ENCODE assay signal across 18 cellular contexts in genomic region chr6:43989556-43990248, GRCh38.
DNase-seq lines count a peak whose midpoint lies in the region; ATAC-seq, FAIRE-seq and TF ChIP-seq lines count a peak whose summit lies in the region.
"Had no signal": no experiment of that assay in that cellular context is flagged by ENCODE, and none has a peak within 500 bp of the region (broad histone marks: within the 10 kb centered on the region; RNA-seq: fewer than 3 reads in every experiment).

No MANE protein-coding gene starts in this region.

- TF ChIP-seq EP300 in SK-N-SH (IDR thresholded peaks at IDR 0.05; ENCODE audit: borderline replicate concordance in 1 of 2, low read depth in 1 of 2, low read length in 1 of 2) (no peak; a peak in 1 of 4 replicates), HepG2 (IDR thresholded peaks at IDR 0.05; ENCODE audit: low read depth in 2 of 2, low read length in 2 of 2) (no peak), HepG2 (CRISPR knock-in tag; IDR thresholded peaks at IDR 0.05; ENCODE audit: borderline replicate concordance) (no peak), transverse colon (IDR thresholded peaks at IDR 0.05; ENCODE audit: low read depth) (no peak)

- BruUV-seq in HepG2 (replicated peaks; lab: Mats Ljungman, UMichigan) = no TSS peak

- no peak overlapping the region for H3K4me3 ChIP-seq in SK-N-SH (ENCODE audit: low read depth in 2 of 2, low read length in 1 of 2)
- peak overlapping the region; percentile 43 to 76 (median 55) for H3K4me3 ChIP-seq in HepG2 (replicated peaks in 1 of 3; ENCODE audit: insufficient read depth in 1 of 3, low read depth in 2 of 3, low read length in 3 of 3)
- no peak overlapping the region for H3K4me3 ChIP-seq in transverse colon
- no peak overlapping the region for H3K4me3 ChIP-seq in osteoblast (ENCODE audit: insufficient read depth, low read length)
- H3K4me3 ChIP-seq: MG63 had no signal

- TF ChIP-seq CTCF in SK-N-SH (IDR thresholded peaks at IDR 0.05) (no peak), HepG2 (CRISPR knock-in tag; IDR thresholded peaks at IDR 0.05) (no peak), transverse colon (IDR thresholded peaks at IDR 0.05) (no peak), osteoblast (IDR thresholded peaks at IDR 0.05; ENCODE audit: extremely low read depth, low read depth, low read length) (no peak)

- H3K9ac ChIP-seq in SK-N-SH = no peak overlapping the region
- peak overlapping the region; percentile 57 for H3K9ac ChIP-seq in HepG2 (ENCODE audit: insufficient read depth, low read depth, low read length)

- POLR2A ChIA-PET in SK-N-SH (lab: Yijun Ruan, JAX) = interaction anchor here (0.8 to 3.1 kb wide), 20 partner anchors 9 to 220 kb away, joined by 3 to 24 read pairs (median 6); partner anchors contain the start of gene VEGFA
- POLR2A ChIA-PET in HepG2 (lab: Yijun Ruan, JAX) = interaction anchor here (0.8 to 2.3 kb wide), 8 partner anchors 31 to 219 kb away, joined by 3 to 9 read pairs (median 4); partner anchors contain the start of gene VEGFA

- H2AFZ ChIP-seq in SK-N-SH (ENCODE audit: low read depth) = no peak overlapping the region
- no peak overlapping the region for H2AFZ ChIP-seq in HepG2 (ENCODE audit: low read length)
- no peak overlapping the region for H2AFZ ChIP-seq in osteoblast (ENCODE audit: low read length)

- H3K4me1 ChIP-seq in SK-N-SH (ENCODE audit: control insufficient read depth in 1 of 2, insufficient read depth in 2 of 2, low read depth in 1 of 2, low read length in 1 of 2) = peaks cover 17 to 64% of the 10 kb centered on the region in 2 experiments; a peak in 2 of 4 replicates
- peaks cover 93% of the 10 kb centered on the region for H3K4me1 ChIP-seq in HepG2 (ENCODE audit: insufficient read depth, low read length)
- peaks cover 12 to 19% (median 17%) of the 10 kb centered on the region in 4 donors for H3K4me1 ChIP-seq in transverse colon
- H3K4me1 ChIP-seq in osteoblast (ENCODE audit: insufficient read depth, low read length) = peaks cover 18% of the 10 kb centered on the region

- no peaks in the 10 kb centered on the region for H3K79me2 ChIP-seq in SK-N-SH (ENCODE audit: insufficient read depth)
- no peaks in the 10 kb centered on the region for H3K79me2 ChIP-seq in HepG2 (ENCODE audit: insufficient read depth, low read length)
- no peaks in the 10 kb centered on the region for H3K79me2 ChIP-seq in osteoblast (ENCODE audit: insufficient read depth, low read length)

- TF ChIP-seq RAD21 in SK-N-SH (IDR thresholded peaks at IDR 0.05; ENCODE audit: low read length) = no peak
- TF ChIP-seq RAD21 in HepG2 (CRISPR knock-in tag; IDR thresholded peaks at IDR 0.05) = no peak

- H3K27me3 Mint-ChIP-seq in activated naive CD8-positive, alpha-beta T cell = no peaks in the 10 kb centered on the region
- no peaks in the 10 kb centered on the region for H3K27me3 Mint-ChIP-seq in activated naive CD8-positive, alpha-beta T cell treated with anti-CD3 and anti-CD28 coated beads for 36 hours
- H3K27me3 Mint-ChIP-seq: activated naive CD4-positive, alpha-beta T cell treated with anti-CD3 and anti-CD28 coated beads, Interleukin-2, amount 50 U/mL, for 24 hours had no signal

- 93% methylated on average over 3 of the region's 10 CpGs for WGBS in SK-N-SH (ENCODE audit: low lambda C conversion rate)
- 32% methylated on average over 7 of the region's 10 CpGs for WGBS in HepG2 (ENCODE audit: low lambda C conversion rate)
- WGBS in transverse colon (ENCODE audit: low coverage in 1 of 2), 2 donors = 87% methylated on average over 9 of the region's 10 CpGs; no CpG with 5 or more reads in 1 of the 2 donors

- no peaks in the 10 kb centered on the region for H3K36me3 ChIP-seq in SK-N-SH (replicated peaks in 1 of 2; ENCODE audit: control insufficient read depth in 1 of 2, insufficient read depth in 2 of 2, low read length in 1 of 2)
- H3K36me3 ChIP-seq in HepG2 (replicated peaks in 1 of 2; ENCODE audit: control insufficient read depth in 1 of 2, insufficient read depth in 2 of 2, low read length in 2 of 2) = no peaks in the 10 kb centered on the region
- H3K36me3 ChIP-seq in transverse colon = no peaks in the 10 kb centered on the region
- no peaks in the 10 kb centered on the region for H3K36me3 ChIP-seq in osteoblast (ENCODE audit: insufficient read depth, low read length)
- H3K36me3 ChIP-seq: MG63 had no signal

- TF ChIP-seq POLR2A in HepG2 (IDR thresholded peaks at IDR 0.05; ENCODE audit: insufficient read depth in 1 of 2, low read depth in 2 of 2, low read length in 2 of 2) (no peak), transverse colon (IDR thresholded peaks at IDR 0.05) (no peak), GM18505 (IDR thresholded peaks at IDR 0.05; ENCODE audit: borderline replicate concordance, extremely low read depth, insufficient read depth, insufficient read length) (no peak)

- H3K4me2 ChIP-seq in SK-N-SH (no peak overlapping the region), HepG2 (ENCODE audit: low read depth, low read length) (peak overlapping the region; percentile 95), osteoblast (ENCODE audit: insufficient read depth, low read length) (no peak overlapping the region)

- H4K20me1 ChIP-seq in SK-N-SH (ENCODE audit: insufficient read depth) = no peaks in the 10 kb centered on the region
- no peaks in the 10 kb centered on the region for H4K20me1 ChIP-seq in HepG2 (ENCODE audit: insufficient read depth, low read length)
- no peaks in the 10 kb centered on the region for H4K20me1 ChIP-seq in osteoblast (ENCODE audit: insufficient read depth, low read length)

- no peaks in the 10 kb centered on the region for H3K27me3 ChIP-seq in SK-N-SH (ENCODE audit: insufficient read depth)
- peaks cover 17 to 41% of the 10 kb centered on the region in 2 experiments; a peak in 4 of 5 replicates for H3K27me3 ChIP-seq in HepG2 (ENCODE audit: control insufficient read depth in 1 of 2, insufficient read depth in 2 of 2, low read length in 2 of 2)
- no peaks in the 10 kb centered on the region for H3K27me3 ChIP-seq in transverse colon
- H3K27me3 ChIP-seq in osteoblast (ENCODE audit: insufficient read depth, low read length) = no peaks in the 10 kb centered on the region
- H3K27me3 ChIP-seq: MG63 had no signal

- CTCF ChIA-PET in SK-N-SH (lab: Yijun Ruan, JAX) (interaction anchor here (0.7 to 4.9 kb wide), 12 partner anchors 11 to 220 kb away, joined by 3 to 33 read pairs (median 8); partner anchors contain the start of gene VEGFA), HepG2 (lab: Yijun Ruan, JAX; ENCODE audit: low intra/inter-chr PET ratio, low total read pairs) (no interaction called here)

- H3F3A ChIP-seq in SK-N-SH (replicated peaks; ENCODE audit: insufficient read depth) = no peaks in the 10 kb centered on the region

- no peak overlapping the region for H3K4me3 Mint-ChIP-seq in activated naive CD8-positive, alpha-beta T cell
- no peak overlapping the region for H3K4me3 Mint-ChIP-seq in activated naive CD8-positive, alpha-beta T cell treated with anti-CD3 and anti-CD28 coated beads for 36 hours
- H3K4me3 Mint-ChIP-seq: activated naive CD4-positive, alpha-beta T cell treated with anti-CD3 and anti-CD28 coated beads, Interleukin-2, amount 50 U/mL, for 24 hours had no signal

- H3K27ac Mint-ChIP-seq in activated naive CD8-positive, alpha-beta T cell = peak overlapping the region; percentile 30
- H3K27ac Mint-ChIP-seq in activated naive CD8-positive, alpha-beta T cell treated with anti-CD3 and anti-CD28 coated beads for 36 hours = no peak overlapping the region
- H3K27ac Mint-ChIP-seq: activated naive CD4-positive, alpha-beta T cell treated with anti-CD3 and anti-CD28 coated beads, Interleukin-2, amount 50 U/mL, for 24 hours had no signal

- intact Hi-C loops in HepG2 (cut with micrococcal nuclease; ENCODE audit: unreplicated experiment) = loop anchor here (5.0 kb wide), 1 partner anchor 53 kb away; no protein-coding TSS in a partner anchor
- intact Hi-C loops in transverse colon (cut with DNase I; ENCODE audit: low total_unique reads) = no loop called here

- no peak for DNase-seq in activated naive CD8-positive, alpha-beta T cell treated with anti-CD3 and anti-CD28 coated beads for 36 hours
- DNase-seq in SK-N-SH (peak; percentile 74), HepG2 (ENCODE audit: low spot score) (no peak), transverse colon (no peak), occipital lobe (lab: John Stamatoyannopoulos, UW) (no peak), osteoblast (ENCODE audit: insufficient read length, low spot score, missing footprints) (no peak)
- DNase-seq: activated CD4-positive, CD25-positive, alpha-beta regulatory T cell; activated CD8-positive, alpha-beta memory T cell treated with anti-CD3 and anti-CD28 coated beads, Interleukin-2, amount 50 U/mL, for 4 hours; Calu3; central memory CD4-positive, alpha-beta T cell; erythroblast; stimulated activated naive CD4-positive, alpha-beta T cell had no signal

- H3K4me1 Mint-ChIP-seq in activated naive CD8-positive, alpha-beta T cell (ENCODE audit: low read depth) = no peaks in the 10 kb centered on the region
- peaks cover 2% of the 10 kb centered on the region for H3K4me1 Mint-ChIP-seq in activated naive CD8-positive, alpha-beta T cell treated with anti-CD3 and anti-CD28 coated beads for 36 hours
- H3K4me1 Mint-ChIP-seq: activated naive CD4-positive, alpha-beta T cell treated with anti-CD3 and anti-CD28 coated beads, Interleukin-2, amount 50 U/mL, for 24 hours had no signal

- H3K9me2 ChIP-seq in SK-N-SH = no peaks in the 10 kb centered on the region

- no peaks in the 10 kb centered on the region for H3K9me3 ChIP-seq in SK-N-SH
- H3K9me3 ChIP-seq in HepG2 (ENCODE audit: low read length) = no peaks in the 10 kb centered on the region
- H3K9me3 ChIP-seq in transverse colon = no peaks in the 10 kb centered on the region
- no peaks in the 10 kb centered on the region for H3K9me3 ChIP-seq in osteoblast (ENCODE audit: low read depth, low read length)
- H3K9me3 ChIP-seq: MG63 had no signal

- H3K36me3 Mint-ChIP-seq in activated naive CD8-positive, alpha-beta T cell = no peaks in the 10 kb centered on the region
- no peaks in the 10 kb centered on the region for H3K36me3 Mint-ChIP-seq in activated naive CD8-positive, alpha-beta T cell treated with anti-CD3 and anti-CD28 coated beads for 36 hours
- H3K36me3 Mint-ChIP-seq: activated naive CD4-positive, alpha-beta T cell treated with anti-CD3 and anti-CD28 coated beads, Interleukin-2, amount 50 U/mL, for 24 hours had no signal

- H3K9me3 Mint-ChIP-seq in activated naive CD8-positive, alpha-beta T cell (ENCODE audit: low read depth) = no peaks in the 10 kb centered on the region
- no peaks in the 10 kb centered on the region for H3K9me3 Mint-ChIP-seq in activated naive CD8-positive, alpha-beta T cell treated with anti-CD3 and anti-CD28 coated beads for 36 hours
- H3K9me3 Mint-ChIP-seq: activated naive CD4-positive, alpha-beta T cell treated with anti-CD3 and anti-CD28 coated beads, Interleukin-2, amount 50 U/mL, for 24 hours had no signal

- peak; percentile 15 for ATAC-seq in HepG2
- no peak for ATAC-seq in GM18505 (IDR thresholded peaks at IDR 0.05; ENCODE audit: unreplicated experiment)

- no peak for FAIRE-seq in HepG2 (lab: Jason Lieb, UNC)
- FAIRE-seq: GM18507, HTR-8/SVneo had no signal

- H3K27ac ChIP-seq in SK-N-SH (ENCODE audit: low read depth in 2 of 2, low read length in 1 of 2) = peak overlapping the region in 1 of 2 experiments; percentile 98; a peak in 2 of 4 replicates
- H3K27ac ChIP-seq in HepG2 (ENCODE audit: extremely low read length, insufficient read depth, low read length) = peak overlapping the region; percentile 62
- H3K27ac ChIP-seq in transverse colon = peak overlapping the region; percentile 44 to 69 (median 56)
- H3K27ac ChIP-seq in osteoblast (ENCODE audit: low read depth, low read length) = no peak overlapping the region

- in situ Hi-C loops in HepG2 (cut with HindIII; ENCODE audit: extremely low pct_ligation_motif_present, low pct_unique_long_range_greater_than_20kb) = no loop called here
- in situ Hi-C loops in transverse colon (cut with MboI; ENCODE audit: low pct_ligation_motif_present in 1 of 4, low pct_unique_long_range_greater_than_20kb in 1 of 4, low sequenced_read_pairs in 3 of 4) = no loop called here

Comparison
In these comparisons a context has a peak if more than half of its experiments do, and no peak if none do; other contexts are left out.
1. H3K4me3 ChIP-seq: peak in HepG2 (3 of 3); none in SK-N-SH (0 of 2), transverse colon (0 of 4) and osteoblast (single experiment).